In genomic region chr2:65158557-65158956, GRCh38 we compare ENCODE assay signal across 24 cellular contexts. TPM values are rescaled to one million over a fixed set of nuclear protein-coding genes. Genes with fewer than 3 reads are reported as not detected.
DNase-seq lines count a peak whose midpoint lies in the region; ATAC-seq, FAIRE-seq and TF ChIP-seq lines count a peak whose summit lies in the region.
"Had no signal": no experiment of that assay in that cellular context is flagged by ENCODE, and none has a peak within 500 bp of the region (broad histone marks: within the 10 kb centered on the region; RNA-seq: fewer than 3 reads in every experiment).

No MANE protein-coding gene starts in this region.

- in situ Hi-C loops in K562 (cut with MboI) = loop anchor here (25.0 kb wide), 1 partner anchor 246 kb away; no protein-coding TSS in a partner anchor

- H3K36me3 Mint-ChIP-seq in activated CD4-positive, alpha-beta T cell treated with anti-CD3 and anti-CD28 coated beads for 36 hours (ENCODE audit: low read depth) = no peaks in the 10 kb centered on the region
- H3K36me3 Mint-ChIP-seq: CD8-positive, alpha-beta T cell had no signal

- no peak overlapping the region for H3K4me2 ChIP-seq in K562 (ENCODE audit: insufficient read depth, low read length)

- TF ChIP-seq POLR2A in K562 (conservative IDR thresholded peaks at IDR 0.05) = no peak
- no peak for TF ChIP-seq POLR2A in prostate gland (IDR thresholded peaks at IDR 0.05)

- H3K9me1 ChIP-seq in K562 (ENCODE audit: control insufficient read depth, insufficient read depth, low read length) = no peaks in the 10 kb centered on the region

- DNase-seq in COLO829 (ENCODE audit: low spot score) (peak; percentile 28), NCI-H69 (lab: John Stamatoyannopoulos, UW) (peak; percentile 57), K562 (ENCODE audit: extremely low read depth in 1 of 4, low spot score in 3 of 4) (no peak), pancreas (peak in 1 of 6 donors; percentile 9), HUDEP-2 (lab: John Stamatoyannopoulos, UW; ENCODE audit: unreplicated experiment in 76 of 76) (no peak), prostate gland (ENCODE audit: low spot score) (no peak)
- DNase-seq in activated CD4-positive, alpha-beta T cell treated with anti-CD3 and anti-CD28 coated beads for 36 hours = no peak
- DNase-seq: Calu3; CD8-positive, alpha-beta T cell; DMS79 treated with DMSO at 0.1 percent for 48 hours; KG1; NCI-H1048; NCI-H1417; NCI-H1694; NCI-H2029 treated with DMSO at 0.1 percent for 48 hours; NCI-H2227 treated with DMSO at 0.1 percent for 48 hours; NCI-H526 treated with DMSO at 0.1 percent for 48 hours had no signal

- H3K36me3 ChIP-seq in K562 (ENCODE audit: control insufficient read depth, insufficient read depth, low read length) (no peaks in the 10 kb centered on the region), pancreas (no peaks in the 10 kb centered on the region), prostate gland (no peaks in the 10 kb centered on the region)
- H3K36me3 ChIP-seq: MG63 had no signal

- CTCF ChIA-PET in K562 (lab: Yijun Ruan, JAX; ENCODE audit: low intra/inter-chr PET ratio) = no interaction called here
- CTCF ChIA-PET in activated CD4-positive, alpha-beta T cell treated with anti-CD3 and anti-CD28 coated beads for 36 hours (lab: Charles Lee) = interaction anchor here (0.6 to 1.9 kb wide), 4 partner anchors 11 to 94 kb away, joined by 3 to 7 read pairs (median 3); partner anchors contain the start of gene RAB1A

- no peak overlapping the region for H3K4me3 ChIP-seq in K562
- H3K4me3 ChIP-seq in pancreas = no peak overlapping the region
- no peak overlapping the region for H3K4me3 ChIP-seq in prostate gland
- H3K4me3 ChIP-seq: MG63 had no signal

- H2AFZ ChIP-seq in K562 (ENCODE audit: low read depth, low read length) = 0 out of 2 replicates have a peak overlapping the region, but pooled peaks have one; percentile 38

- H3K4me3 Mint-ChIP-seq in activated CD4-positive, alpha-beta T cell treated with anti-CD3 and anti-CD28 coated beads for 36 hours = no peak overlapping the region
- H3K4me3 Mint-ChIP-seq: B cell; CD8-positive, alpha-beta T cell had no signal

- BruUV-seq in K562 (replicated peaks; lab: Mats Ljungman, UMichigan) = no TSS peak

- no peak overlapping the region for H3K27ac Mint-ChIP-seq in activated CD4-positive, alpha-beta T cell treated with anti-CD3 and anti-CD28 coated beads for 36 hours
- H3K27ac Mint-ChIP-seq: B cell; CD8-positive, alpha-beta T cell had no signal

- no peaks in the 10 kb centered on the region for H3K79me2 ChIP-seq in K562 (ENCODE audit: control insufficient read depth, insufficient read depth, low read length)

- H3K4me1 Mint-ChIP-seq in activated CD4-positive, alpha-beta T cell treated with anti-CD3 and anti-CD28 coated beads for 36 hours = peaks cover 13% of the 10 kb centered on the region

- FAIRE-seq in K562 (lab: Jason Lieb, UNC) (no peak), pancreas (lab: Jason Lieb, UNC) (no peak)
- FAIRE-seq: GM19239, RCC 7860 had no signal

- H3K9me3 ChIP-seq in K562 (replicated peaks; ENCODE audit: control insufficient read depth, insufficient read depth, low read depth, low read length) (no peaks in the 10 kb centered on the region), pancreas (no peaks in the 10 kb centered on the region), prostate gland (no peaks in the 10 kb centered on the region)
- H3K9me3 ChIP-seq: MG63 had no signal

- intact Hi-C loops in K562 (cut with micrococcal nuclease) (no loop called here), pancreas (cut with DNase I) (no loop called here), prostate gland (cut with DNase I) (no loop called here)
- intact Hi-C loops in activated CD4-positive, alpha-beta T cell treated with anti-CD3 and anti-CD28 coated beads for 36 hours (cut with DNase I, micrococcal nuclease) = no loop called here

- no peak for TF ChIP-seq EP300 in K562 (IDR thresholded peaks at IDR 0.05; ENCODE audit: low read length)

- H4K20me1 ChIP-seq in K562 (replicated peaks; ENCODE audit: control insufficient read depth, insufficient read depth, low read length) = no peaks in the 10 kb centered on the region

- no peak overlapping the region for H3K27ac ChIP-seq in K562 (ENCODE audit: extremely low read depth, low read depth, low read length)
- peak overlapping the region in 1 of 4 donors; percentile 1 for H3K27ac ChIP-seq in pancreas
- no peak overlapping the region for H3K27ac ChIP-seq in prostate gland
- H3K27ac ChIP-seq: 22Rv1, C4-2B had no signal

- H3K9me3 Mint-ChIP-seq in activated CD4-positive, alpha-beta T cell treated with anti-CD3 and anti-CD28 coated beads for 36 hours (ENCODE audit: low read depth) = no peaks in the 10 kb centered on the region
- H3K9me3 Mint-ChIP-seq: CD8-positive, alpha-beta T cell had no signal

- H3K4me1 ChIP-seq in K562 (replicated peaks in 1 of 2; ENCODE audit: control insufficient read depth in 2 of 2, insufficient read depth in 2 of 2, low read length in 2 of 2) (peaks cover 0 to 3% of the 10 kb centered on the region in 2 experiments; a peak in 1 of 5 replicates), pancreas (no peaks in the 10 kb centered on the region), prostate gland (replicated peaks) (no peaks in the 10 kb centered on the region)

- no peak for TF ChIP-seq RAD21 in K562 (CRISPR knock-in tag; conservative IDR thresholded peaks at IDR 0.05 in 1 of 2, IDR thresholded peaks at IDR 0.05 in 1 of 2)

- H3K27me3 ChIP-seq in K562 (ENCODE audit: control insufficient read depth in 2 of 2, insufficient read depth in 2 of 2, low read length in 2 of 2) = no peaks in the 10 kb centered on the region
- no peaks in the 10 kb centered on the region for H3K27me3 ChIP-seq in pancreas
- H3K27me3 ChIP-seq in prostate gland (replicated peaks; ENCODE audit: insufficient read depth) = no peaks in the 10 kb centered on the region
- H3K27me3 ChIP-seq: MG63 had no signal

- TF ChIP-seq CTCF in K562 (IDR thresholded peaks at IDR 0.05 in 2 of 3, conservative IDR thresholded peaks at IDR 0.05 in 1 of 3; ENCODE audit: insufficient read depth in 2 of 3, low read depth in 1 of 3, low read length in 3 of 3) (no peak), pancreas (IDR thresholded peaks at IDR 0.05) (no peak), prostate gland (IDR thresholded peaks at IDR 0.05) (no peak)

- ATAC-seq in K562 (no peak), pancreas (peak in 3 of 4 donors; percentile 37 to 70 (median 49))
- no peak for ATAC-seq in activated CD4-positive, alpha-beta T cell treated with anti-CD3 and anti-CD28 coated beads for 36 hours
- ATAC-seq: CD8-positive, alpha-beta T cell; SK-N-SH treated with all-trans-retinoic acid at 6 μM for 48 hours had no signal

- 59% methylated on average over 6 of the region's 6 CpGs for WGBS in K562 (ENCODE audit: insufficient coverage, low coverage, missing lambda C conversion rate)
- WGBS in pancreas, 2 donors = 37 to 39% methylated on average over 6 of the region's 6 CpGs
- 43% methylated on average over 6 of the region's 6 CpGs for WGBS in prostate gland

- POLR2A ChIA-PET in K562 (lab: Yijun Ruan, JAX) = interaction anchor here (0.6 kb wide), 1 partner anchor 28 kb away, joined by 4 read pairs; no protein-coding TSS in a partner anchor
- POLR2A ChIA-PET in activated CD4-positive, alpha-beta T cell treated with anti-CD3 and anti-CD28 coated beads for 36 hours (lab: Charles Lee) = interaction anchor here (0.6 kb wide), 1 partner anchor 9 kb away, joined by 12 read pairs; no protein-coding TSS in a partner anchor

- no peaks in the 10 kb centered on the region for H3K27me3 Mint-ChIP-seq in activated CD4-positive, alpha-beta T cell treated with anti-CD3 and anti-CD28 coated beads for 36 hours
- H3K27me3 Mint-ChIP-seq: B cell had no signal

- no peak overlapping the region for H3K9ac ChIP-seq in K562 (ENCODE audit: insufficient read depth in 1 of 2, low read depth in 2 of 2, low read length in 2 of 2)

TF ChIP-seq in K562, 482 proteins besides CTCF, POLR2A, EP300 and RAD21 (continues in another document):
- TF ChIP-seq ZBTB9 (CRISPR knock-in tag; IDR thresholded peaks at IDR 0.05) (no peak), PRPF4 (IDR thresholded peaks at IDR 0.05; ENCODE audit: insufficient read depth, low read depth, low read length, poor library complexity, severe bottlenecking) (no peak), SMAD2 (IDR thresholded peaks at IDR 0.05; ENCODE audit: low read depth, low read length) (no peak), HNRNPUL1 (IDR thresholded peaks at IDR 0.05; ENCODE audit: low read length) (no peak), ZNF217 (CRISPR knock-in tag; IDR thresholded peaks at IDR 0.05) (no peak)

RNA-seq across cellular contexts. Expression of gene RAB1A, which starts 28.7 kb away (rescaled TPM):
- 20.3 and 50.3 TPM in 2 replicates for total RNA-seq in K562 (2011; cell fraction: chromatin; rRNA removed; ENCODE audit: low replicate concordance)
- 13.5 and 14.3 TPM in 2 replicates for total RNA-seq in K562 (2011; cell fraction: nucleolus; rRNA removed)
- total RNA-seq in K562 (2011; cell fraction: nucleoplasm; rRNA removed) = 36.1 and 60.5 TPM in 2 replicates
- total RNA-seq in K562 (2014; rRNA removed) (62.2 and 83.5 TPM in 2 replicates), K562 (2014; rRNA removed; fragmentation: Illumina TruSeq; extraction: Trizol) (67.7 and 81.4 TPM in 2 replicates), K562 (2015; rRNA removed; fragmentation: Illumina TruSeq; extraction: Trizol) (64.4 and 66.7 TPM in 2 replicates), K562 (2021) (93.9 and 99.4 TPM in 2 replicates), pancreas (10 to 100 TPM; 47.3 to 84.0 (median 69.4) TPM), prostate gland (10 to 100 TPM; 50.3 to 67.6 TPM)
- polyA plus RNA-seq in K562 (2011; rRNA removed) (144 and 163 TPM in 2 replicates), K562 (2014; fragmentation: Illumina TruSeq; extraction: Trizol) (81.5 and 89.1 TPM in 2 replicates), K562 (2014; fragmentation: Nextera tagmentation; extraction: Ambion mirVana) (10 to 100 TPM; 43.8 to 47.8 TPM), K562 (2014; rRNA removed) (125 and 136 TPM in 2 replicates), pancreas (10 to 100 TPM; 43.1 to 70.4 TPM)
- 33.7 and 80.3 TPM in 2 replicates for polyA plus RNA-seq in K562 (2011; cell fraction: cytosol; rRNA removed)
- 23.6 and 40.8 TPM in 2 replicates for polyA plus RNA-seq in K562 (2011; cell fraction: nucleus; rRNA removed)
- polyA plus RNA-seq in K562 (2012) = 116 and 153 TPM in 2 replicates
- polyA minus RNA-seq in K562 (2011; rRNA and poly(A)+ RNA removed) = 93.6 and 96.1 TPM in 2 replicates
- polyA minus RNA-seq in K562 (2011; cell fraction: cytosol; rRNA and poly(A)+ RNA removed) = 31.6 and 38.0 TPM in 2 replicates
- 13.1 and 22.5 TPM in 2 replicates for polyA minus RNA-seq in K562 (2011; cell fraction: nucleus; rRNA and poly(A)+ RNA removed)
- 10 to 100 TPM; 77.1 to 84.8 TPM for total RNA-seq in activated CD4-positive, alpha-beta T cell treated with anti-CD3 and anti-CD28 coated beads for 36 hours

Comparison
In these comparisons a context has a peak if more than half of its experiments do, and no peak if none do; other contexts are left out.
1. DNase-seq: peak in COLO829 (single experiment) and NCI-H69 (single experiment); none in K562 (0 of 4), HUDEP-2 (0 of 76), prostate gland (single experiment) and activated CD4-positive, alpha-beta T cell treated with anti-CD3 and anti-CD28 coated beads for 36 hours (single experiment).
2. ATAC-seq: peak in pancreas (3 of 4); none in K562 (single experiment) and activated CD4-positive, alpha-beta T cell treated with anti-CD3 and anti-CD28 coated beads for 36 hours (single experiment).